In genomic region chr17:10162034-10162433, GRCh38 we compare ENCODE assay signal across 18 cellular contexts. TPM values are rescaled to one million over a fixed set of nuclear protein-coding genes. Genes with fewer than 3 reads are reported as not detected.
A peak's percentile ranks its signal among the peaks of the same experiment; 100 is the strongest.
DNase-seq lines count a peak whose midpoint lies in the region; ATAC-seq and TF ChIP-seq lines count a peak whose summit lies in the region.
"Had no signal": no experiment of that assay in that cellular context is flagged by ENCODE, and none has a peak within 500 bp of the region (broad histone marks: within the 10 kb centered on the region; RNA-seq: fewer than 3 reads in every experiment).

No MANE protein-coding gene starts in this region.

- H3K9me3 ChIP-seq in GM23248 (ENCODE audit: low read depth): no peaks in the 10 kb centered on the region
- no peaks in the 10 kb centered on the region for H3K9me3 ChIP-seq in naive thymus-derived CD4-positive, alpha-beta T cell (ENCODE audit: control insufficient read depth in 2 of 3, low read length in 3 of 3)
- peaks cover 4% of the 10 kb centered on the region for H3K9me3 ChIP-seq in mammary epithelial cell (replicated peaks; ENCODE audit: insufficient read depth, low read length)
- H3K9me3 ChIP-seq: upper lobe of left lung had no signal

- H3K4me2 ChIP-seq in GM23248 (ENCODE audit: unreplicated experiment) (peak overlapping the region; percentile 12), mammary epithelial cell (ENCODE audit: insufficient read depth, low read depth, low read length) (no peak overlapping the region)

- H2AFZ ChIP-seq in GM23248: peak overlapping the region; percentile 48; the same call in 1 of the 2 replicates
- no peak overlapping the region for H2AFZ ChIP-seq in mammary epithelial cell (ENCODE audit: low read depth, low read length)

- DNase-seq in GM12865 (ENCODE audit: low read depth): peak; percentile 58
- DNase-seq in GM23248: peak; percentile 45
- peak; percentile 23 for DNase-seq in RPMI7951 (ENCODE audit: low read depth)
- DNase-seq in naive thymus-derived CD4-positive, alpha-beta T cell: no peak
- DNase-seq in NCI-H1417 treated with DMSO at 0.1 percent for 48 hours (lab: John Stamatoyannopoulos, UW): no peak
- DNase-seq in mammary epithelial cell: no peak
- DNase-seq: AML-193; effector CD8-positive, alpha-beta T cell; foreskin keratinocyte; NCI-H1930; RPMI8226; T-helper 17 cell; upper lobe of left lung had no signal

- H4K20me1 ChIP-seq in GM23248 (ENCODE audit: insufficient read depth) (no peaks in the 10 kb centered on the region), mammary epithelial cell (ENCODE audit: insufficient read depth, low read length) (no peaks in the 10 kb centered on the region)

- H3K4me1 Mint-ChIP-seq in naive thymus-derived CD4-positive, alpha-beta T cell: peaks cover 0 to 6% (median 0%) of the 10 kb centered on the region in 7 donors
- H3K4me1 Mint-ChIP-seq: T-helper 17 cell had no signal

- dilution Hi-C loops in mammary epithelial cell (cut with HindIII; ENCODE audit: low sequenced_read_pairs): no loop called here

- CTCF ChIA-PET in naive thymus-derived CD4-positive, alpha-beta T cell (lab: Charles Lee): no interaction called here
- CTCF ChIA-PET in mammary epithelial cell (lab: Charles Lee; ENCODE audit: low non-redundant PET): no interaction called here

- peaks cover 0 to 6% (median 0%) of the 10 kb centered on the region in 11 donors for H3K9me3 Mint-ChIP-seq in naive thymus-derived CD4-positive, alpha-beta T cell
- H3K9me3 Mint-ChIP-seq: activated T-helper 2 cell treated with anti-CD3 and anti-CD28 coated beads, Interferon-gamma antibody, Interleukin-2, Interleukin-4, amounts not matched to agents 10 μg/mL and 5 μg/mL and 100 μg/mL, durations not matched to agents 14 hours and 24 hours and 36 hours had no signal

- H3K4me3 Mint-ChIP-seq in naive thymus-derived CD4-positive, alpha-beta T cell: no peak overlapping the region
- H3K4me3 Mint-ChIP-seq: T-helper 17 cell had no signal

- H3K27ac ChIP-seq in GM23248 (no peak overlapping the region), mammary epithelial cell (ENCODE audit: insufficient read depth, low read depth, low read length) (no peak overlapping the region)
- no peak overlapping the region for H3K27ac ChIP-seq in naive thymus-derived CD4-positive, alpha-beta T cell (ENCODE audit: low read depth, low read length)
- H3K27ac ChIP-seq: foreskin keratinocyte, upper lobe of left lung had no signal

- BruUV-seq in mammary epithelial cell (replicated peaks; lab: Mats Ljungman, UMichigan): no TSS peak

- H3K4me3 ChIP-seq in GM12865 (ENCODE audit: low read depth, low read length): peak overlapping the region; percentile 13; the same call in 1 of the 2 replicates
- H3K4me3 ChIP-seq in GM23248: no peak overlapping the region
- H3K4me3 ChIP-seq in naive thymus-derived CD4-positive, alpha-beta T cell (ENCODE audit: low read length): no peak overlapping the region
- no peak overlapping the region for H3K4me3 ChIP-seq in mammary epithelial cell (replicated peaks in 1 of 3; ENCODE audit: insufficient read depth in 1 of 3, low read depth in 2 of 3, low read length in 3 of 3)
- H3K4me3 ChIP-seq: upper lobe of left lung had no signal

- H3K9me2 ChIP-seq in GM23248 (ENCODE audit: insufficient read depth): no peaks in the 10 kb centered on the region

- WGBS in GM23248 (ENCODE audit: low coverage in 1 of 2, low lambda C conversion rate in 2 of 2, missing lambda C conversion rate in 2 of 2), 2 experiments: 30 to 31% methylated on average over 6 to 7 of the region's 7 CpGs
- WGBS in mammary epithelial cell (ENCODE audit: low coverage, missing lambda C conversion rate): 91% methylated on average over 6 of the region's 7 CpGs

- H3K79me2 ChIP-seq in GM23248 (ENCODE audit: insufficient read depth) (no peaks in the 10 kb centered on the region), mammary epithelial cell (ENCODE audit: insufficient read depth, low read length) (no peaks in the 10 kb centered on the region)

- POLR2A ChIA-PET in naive thymus-derived CD4-positive, alpha-beta T cell (lab: Charles Lee): no interaction called here

- no peak overlapping the region for H3K27ac Mint-ChIP-seq in naive thymus-derived CD4-positive, alpha-beta T cell
- H3K27ac Mint-ChIP-seq: activated T-helper 2 cell treated with anti-CD3 and anti-CD28 coated beads, Interferon-gamma antibody, Interleukin-2, Interleukin-4, amounts not matched to agents 10 μg/mL and 5 μg/mL and 100 μg/mL, durations not matched to agents 14 hours and 24 hours and 36 hours; T-helper 17 cell had no signal

- H3F3A ChIP-seq in GM23248 (ENCODE audit: insufficient read depth): 0 out of 2 replicates have a peak, but pooled peaks cover 5% of the 10 kb centered on the region

- ATAC-seq in naive thymus-derived CD4-positive, alpha-beta T cell: peak; percentile 16
- ATAC-seq in HG02981 (IDR thresholded peaks at IDR 0.05; ENCODE audit: unreplicated experiment): no peak
- ATAC-seq in HG03039 (IDR thresholded peaks at IDR 0.05; ENCODE audit: unreplicated experiment): no peak
- ATAC-seq: foreskin keratinocyte, HCT116, T-helper 17 cell had no signal

- H3K9ac ChIP-seq in GM23248 (peak overlapping the region; percentile 41), mammary epithelial cell (ENCODE audit: insufficient read depth, low read length) (no peak overlapping the region)

- H3K27me3 ChIP-seq in GM23248 (replicated peaks; ENCODE audit: insufficient read depth): no peaks in the 10 kb centered on the region
- H3K27me3 ChIP-seq in naive thymus-derived CD4-positive, alpha-beta T cell (ENCODE audit: control insufficient read depth in 2 of 2, insufficient read depth in 2 of 2, low read length in 2 of 2): no peaks in the 10 kb centered on the region
- no peaks in the 10 kb centered on the region for H3K27me3 ChIP-seq in mammary epithelial cell (ENCODE audit: insufficient read depth, low read length)
- H3K27me3 ChIP-seq: foreskin keratinocyte, upper lobe of left lung had no signal

- in situ Hi-C loops in GM23248 (cut with MboI) (no loop called here), mammary epithelial cell (cut with MboI; ENCODE audit: low sequenced_read_pairs in 2 of 2) (no loop called here)

- intact Hi-C loops in naive thymus-derived CD4-positive, alpha-beta T cell (cut with micrococcal nuclease): no loop called here
- intact Hi-C loops in mammary epithelial cell (cut with micrococcal nuclease): no loop called here

- no peaks in the 10 kb centered on the region for H3K36me3 ChIP-seq in GM23248 (ENCODE audit: low read depth)
- H3K36me3 ChIP-seq in naive thymus-derived CD4-positive, alpha-beta T cell (ENCODE audit: control insufficient read depth in 2 of 3, insufficient read depth in 3 of 3, low read length in 3 of 3): no peaks in the 10 kb centered on the region
- no peaks in the 10 kb centered on the region for H3K36me3 ChIP-seq in mammary epithelial cell (ENCODE audit: insufficient read depth, low read length)
- H3K36me3 ChIP-seq: upper lobe of left lung had no signal

- peaks cover 0 to under 1% (median 0%) of the 10 kb centered on the region in 5 donors for H3K27me3 Mint-ChIP-seq in naive thymus-derived CD4-positive, alpha-beta T cell
- H3K27me3 Mint-ChIP-seq: progenitor cell of endocrine pancreas had no signal

- no peaks in the 10 kb centered on the region for H3K36me3 Mint-ChIP-seq in naive thymus-derived CD4-positive, alpha-beta T cell

- H3K4me1 ChIP-seq in GM23248 (ENCODE audit: insufficient read depth) (peaks cover 11% of the 10 kb centered on the region), mammary epithelial cell (ENCODE audit: insufficient read depth, low read length) (no peaks in the 10 kb centered on the region)
- H3K4me1 ChIP-seq in naive thymus-derived CD4-positive, alpha-beta T cell (ENCODE audit: control insufficient read depth in 2 of 2, insufficient read depth in 2 of 2, low read length in 2 of 2): peaks cover 0 to 7% of the 10 kb centered on the region in 2 donors
- H3K4me1 ChIP-seq: foreskin keratinocyte, upper lobe of left lung had no signal

- TF ChIP-seq CTCF in GM12865 (IDR thresholded peaks at IDR 0.05; ENCODE audit: insufficient read depth, low read depth, low read length, missing control alignments) (no peak), mammary epithelial cell (conservative IDR thresholded peaks at IDR 0.05 in 1 of 2, IDR thresholded peaks at IDR 0.05 in 1 of 2; ENCODE audit: extremely low read depth in 1 of 2, insufficient read depth in 1 of 2, low read depth in 1 of 2, low read length in 2 of 2) (no peak)

RNA-seq across cellular contexts. Expression of gene GAS7, which starts 36.4 kb away (rescaled TPM):
- 13.4 and 15.0 TPM in 2 replicates for total RNA-seq in GM23248 (2014; rRNA removed; shearing (Covaris generic))
- 6.7 TPM in 2 replicates for polyA plus RNA-seq in GM23248 (2016; fragmentation: Nextera tagmentation; extraction: Ambion mirVana)
- total RNA-seq in RPMI7951 (2014; rRNA removed; shearing (Covaris generic)): 18.1 and 20.3 TPM in 2 replicates
- total RNA-seq in naive thymus-derived CD4-positive, alpha-beta T cell: 10 to 100 TPM in 1 of 5 experiments, 1 to 10 TPM in 3, under 1 TPM in 1; 0.24 to 54.3 (median 3.4) TPM
- polyA plus RNA-seq in naive thymus-derived CD4-positive, alpha-beta T cell: under 1 TPM; 0.09 to 0.31 TPM
- under 1 TPM in 1 of 2 donors, not detected in 1; 0.50 TPM for total RNA-seq in mammary epithelial cell
- 0.16 TPM for polyA plus RNA-seq in mammary epithelial cell
- polyA minus RNA-seq in mammary epithelial cell: not detected

Comparison
In these comparisons a context has a peak if more than half of its experiments do, and no peak if none do; other contexts are left out.
1. DNase-seq: peak in GM12865 (single experiment), GM23248 (single experiment) and RPMI7951 (single experiment); none in naive thymus-derived CD4-positive, alpha-beta T cell (0 of 9), NCI-H1417 treated with DMSO at 0.1 percent for 48 hours (single experiment) and mammary epithelial cell (single experiment).